ENCODE assay signal across 15 cellular contexts in the genomic region with DNA sequence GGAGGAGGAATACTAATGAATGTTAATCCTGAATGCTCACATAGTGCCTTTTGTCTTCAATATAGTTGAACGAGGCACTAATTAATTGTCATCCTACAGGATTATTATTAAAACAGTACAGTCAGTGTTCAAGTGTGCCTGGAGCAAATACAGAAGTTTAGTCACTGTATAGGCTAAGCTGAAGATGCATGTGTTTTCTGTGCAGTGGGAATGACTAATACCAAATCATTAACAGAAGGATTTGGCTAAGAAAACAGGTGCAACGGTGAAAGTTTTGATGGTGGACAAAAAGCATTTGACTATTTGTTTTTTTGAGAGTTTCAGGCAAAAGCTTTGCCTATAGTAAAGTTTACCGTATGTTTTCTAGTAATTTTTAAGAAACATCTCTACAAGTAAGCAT.
A peak's percentile ranks its signal among the peaks of the same experiment; 100 is the strongest.
DNase-seq lines count a peak whose midpoint lies in the region; ATAC-seq and TF ChIP-seq lines count a peak whose summit lies in the region.
"Had no signal": no experiment of that assay in that cellular context is flagged by ENCODE, and none has a peak within 500 bp of the region (broad histone marks: within the 10 kb centered on the region; RNA-seq: fewer than 3 reads in every experiment).

No MANE protein-coding gene starts in this region.

- no peak for TF ChIP-seq CTCF in kidney epithelial cell (IDR thresholded peaks at IDR 0.05; ENCODE audit: insufficient read depth, low read length, poor library complexity, severe bottlenecking)

- in situ Hi-C loops in SK-MEL-5 (cut with HindIII; ENCODE audit: low pct_unique_long_range_greater_than_20kb, low sequenced_read_pairs) = no loop called here

- DNase-seq in SK-MEL-5 (ENCODE audit: low read depth, low spot score) (peak; percentile 15), kidney epithelial cell (ENCODE audit: low read depth) (peak; percentile 18), NCI-H748 (lab: John Stamatoyannopoulos, UW; ENCODE audit: unreplicated experiment) (no peak)
- no peak for DNase-seq in stimulated activated CD4-positive, alpha-beta T cell treated with anti-CD3 and anti-CD28 coated beads, Interleukin-12 subunit alpha, Interleukin-12 subunit beta, amount 100 ng/mL, for 4 hours
- DNase-seq: Calu3; CD8-positive, alpha-beta T cell; H9; IMR-90; Karpas-422 had no signal

- no peaks in the 10 kb centered on the region for H3K27me3 ChIP-seq in kidney epithelial cell (ENCODE audit: control insufficient read depth, insufficient read depth, low read length)
- H3K27me3 ChIP-seq: BLaER1 had no signal

- ATAC-seq in GM19395 (IDR thresholded peaks at IDR 0.05; ENCODE audit: unreplicated experiment) (peak; percentile 62), HG03159 (IDR thresholded peaks at IDR 0.05; ENCODE audit: unreplicated experiment) (peak; percentile 48), GM21447 (IDR thresholded peaks at IDR 0.05; ENCODE audit: unreplicated experiment) (no peak), GM19023 (IDR thresholded peaks at IDR 0.05; ENCODE audit: unreplicated experiment) (no peak)
- ATAC-seq: CD8-positive, alpha-beta T cell; K562 had no signal

- H3K36me3 ChIP-seq in kidney epithelial cell (ENCODE audit: control insufficient read depth, insufficient read depth, low read length) = no peaks in the 10 kb centered on the region
- H3K36me3 ChIP-seq: BLaER1 had no signal

- H3K4me3 ChIP-seq in kidney epithelial cell (ENCODE audit: low read depth, low read length) = no peak overlapping the region
- H3K4me3 ChIP-seq: BLaER1, K562 had no signal

Comparison
In these comparisons a context has a peak if more than half of its experiments do, and no peak if none do; other contexts are left out.
1. ATAC-seq: peak in GM19395 (single experiment) and HG03159 (single experiment); none in GM21447 (single experiment) and GM19023 (single experiment).
2. DNase-seq: peak in SK-MEL-5 (single experiment) and kidney epithelial cell (single experiment); none in NCI-H748 (single experiment) and stimulated activated CD4-positive, alpha-beta T cell treated with anti-CD3 and anti-CD28 coated beads, Interleukin-12 subunit alpha, Interleukin-12 subunit beta, amount 100 ng/mL, for 4 hours (single experiment).